8 cellular contexts compared by ENCODE assay signal in genomic region chr10:95229724-95230627, GRCh38. TPM values are rescaled to one million over a fixed set of nuclear protein-coding genes. Genes with fewer than 3 reads are reported as not detected.
DNase-seq lines count a peak whose midpoint lies in the region; ATAC-seq and TF ChIP-seq lines count a peak whose summit lies in the region.

No MANE protein-coding gene starts in this region.

- H3K14ac ChIP-seq in IMR-90 (replicated peaks; ENCODE audit: low read depth, low read length) = peak overlapping the region; percentile 20

- H2AK5ac ChIP-seq in IMR-90 (ENCODE audit: low read depth, low read length) = peak overlapping the region; percentile 72

- H4K5ac ChIP-seq in IMR-90 (ENCODE audit: low read depth, low read length) = peak overlapping the region; percentile 62

- peak; percentile 91 for ATAC-seq in IMR-90 (ENCODE audit: low read depth)
- ATAC-seq in mucosa of descending colon = peak; percentile 29
- ATAC-seq in GM21515 (IDR thresholded peaks at IDR 0.05; ENCODE audit: unreplicated experiment) = no peak

- H3K4me1 ChIP-seq in IMR-90 (ENCODE audit: control insufficient read depth, insufficient read depth, low read length) (peaks cover 16% of the 10 kb centered on the region), mucosa of descending colon (ENCODE audit: low read depth) (no peaks in the 10 kb centered on the region), colonic mucosa (no peaks in the 10 kb centered on the region)

- peak overlapping the region; percentile 83 for H2AFZ ChIP-seq in IMR-90 (replicated peaks; ENCODE audit: low read length, poor library complexity)

- peak overlapping the region; percentile 81; the same call in 1 of the 2 replicates for H3K4me2 ChIP-seq in IMR-90 (ENCODE audit: low read depth, low read length)

- dilution Hi-C loops in IMR-90 (cut with HindIII; ENCODE audit: low sequenced_read_pairs, unreplicated experiment) = no loop called here

- H3K9ac ChIP-seq in IMR-90 (ENCODE audit: low read depth, low read length) (no peak overlapping the region), colonic mucosa (ENCODE audit: low read depth in 2 of 2, low read length in 2 of 2) (no peak overlapping the region)

- peak overlapping the region; percentile 68 for H3K4ac ChIP-seq in IMR-90 (ENCODE audit: low read depth, low read length)

- peak overlapping the region; percentile 71; the same call in 1 of the 2 replicates for H3K23ac ChIP-seq in IMR-90 (ENCODE audit: low read depth, low read length)

- H3K56ac ChIP-seq in IMR-90 (ENCODE audit: extremely low read depth, insufficient read depth, low read length) = peak overlapping the region; percentile 79; the same call in 1 of the 2 replicates

- H2BK15ac ChIP-seq in IMR-90 (ENCODE audit: low read depth, low read length) = peak overlapping the region; percentile 80; the same call in 1 of the 3 replicates

- H4K20me1 ChIP-seq in IMR-90 (ENCODE audit: insufficient read depth, low read length) = no peaks in the 10 kb centered on the region

- whole genome bisulfite sequencing in IMR-90 (ENCODE audit: extremely low coverage in 2 of 2, insufficient read length in 1 of 2), 2 experiments = 0% methylated on average over 1 of the region's 10 CpGs; no CpG with 5 or more reads in 1 of the 2 experiments

- CTCF ChIA-PET in IMR-90 (lab: Yijun Ruan, JAX) = no interaction called here

- peak overlapping the region; percentile 52 to 80 for H4K8ac ChIP-seq in IMR-90 (ENCODE audit: low read depth in 2 of 2, low read length in 2 of 2)

- H3K9me1 ChIP-seq in IMR-90 (ENCODE audit: insufficient read depth, low read length) = peaks cover 10% of the 10 kb centered on the region

- TF ChIP-seq CTCF in AG10803 (conservative IDR thresholded peaks at IDR 0.05; ENCODE audit: low read length) (no peak), IMR-90 (conservative IDR thresholded peaks at IDR 0.05; ENCODE audit: low read depth, low read length) (no peak), coronary artery (IDR thresholded peaks at IDR 0.05) (no peak), mucosa of descending colon (IDR thresholded peaks at IDR 0.05) (no peak), colonic mucosa (IDR thresholded peaks at IDR 0.05) (no peak)

- H3K18ac ChIP-seq in IMR-90 (ENCODE audit: low read depth, low read length) = peak overlapping the region; percentile 76

- DNase-seq in AG10803 (ENCODE audit: low read depth) (peak; percentile 98), IMR-90 (peak; percentile 98), coronary artery (ENCODE audit: low spot score) (no peak), mucosa of descending colon (no peak), colonic mucosa (no peak), NCI-H1048 (lab: John Stamatoyannopoulos, UW) (no peak), SK-N-DZ (ENCODE audit: low spot score) (no peak)

- H3K4me3 ChIP-seq in AG10803 (ENCODE audit: low read length) (no peak overlapping the region), IMR-90 (ENCODE audit: insufficient read depth, low read depth, low read length) (no peak overlapping the region), coronary artery (peak overlapping the region; percentile 71), mucosa of descending colon (no peak overlapping the region), colonic mucosa (no peak overlapping the region)

- H3K27ac ChIP-seq in IMR-90 (ENCODE audit: insufficient read depth, low read length) = peak overlapping the region; percentile 86
- peak overlapping the region in 1 of 2 donors; percentile 50 for H3K27ac ChIP-seq in coronary artery
- H3K27ac ChIP-seq in colonic mucosa = no peak overlapping the region

- H2BK20ac ChIP-seq in IMR-90 (ENCODE audit: low read depth, low read length) = peak overlapping the region; percentile 88

- peak overlapping the region; percentile 63 for H4K91ac ChIP-seq in IMR-90 (ENCODE audit: insufficient read depth, low read depth, low read length)

- TF ChIP-seq RAD21 in IMR-90 (IDR thresholded peaks at IDR 0.05; ENCODE audit: low read length) = no peak

- POLR2A ChIA-PET in IMR-90 (lab: Charles Lee; ENCODE audit: unreplicated experiment) = no interaction called here

- no peaks in the 10 kb centered on the region for H3K9me3 ChIP-seq in IMR-90 (ENCODE audit: control insufficient read depth, insufficient read depth, low read length)
- no peaks in the 10 kb centered on the region for H3K9me3 ChIP-seq in mucosa of descending colon
- no peaks in the 10 kb centered on the region for H3K9me3 ChIP-seq in colonic mucosa

- intact Hi-C loops in IMR-90 (cut with micrococcal nuclease) = no loop called here
- intact Hi-C loops in mucosa of descending colon (cut with DNase I, micrococcal nuclease) = no loop called here
- intact Hi-C loops in colonic mucosa (cut with DNase I) = no loop called here

- peaks cover 0 to 29% of the 10 kb centered on the region in 2 experiments; a peak in 2 of 4 replicates for H3K79me1 ChIP-seq in IMR-90 (ENCODE audit: low read depth in 1 of 2, low read length in 2 of 2)

- H3K27me3 ChIP-seq in IMR-90 (ENCODE audit: control insufficient read depth, insufficient read depth, low read length) (no peaks in the 10 kb centered on the region), colonic mucosa (no peaks in the 10 kb centered on the region)

- no TSS peak for BruUV-seq in IMR-90 (replicated peaks; lab: Mats Ljungman, UMichigan)

- H2AK9ac ChIP-seq in IMR-90 (replicated peaks; ENCODE audit: low read depth, low read length, poor library complexity) = peak overlapping the region; percentile 53

- H2BK5ac ChIP-seq in IMR-90 (ENCODE audit: low read depth, low read length, poor library complexity, severe bottlenecking) = peak overlapping the region; percentile 99

- H3K36me3 ChIP-seq in IMR-90 (ENCODE audit: control insufficient read depth, insufficient read depth, low read length) (peaks cover 20% of the 10 kb centered on the region), mucosa of descending colon (ENCODE audit: low read depth) (no peaks in the 10 kb centered on the region), colonic mucosa (no peaks in the 10 kb centered on the region)

- TF ChIP-seq POLR2A in IMR-90 (IDR thresholded peaks at IDR 0.05; ENCODE audit: low read depth, low read length) = no peak

- peak overlapping the region; percentile 91 for H2BK120ac ChIP-seq in IMR-90 (ENCODE audit: low read depth, low read length)

- in situ Hi-C loops in IMR-90 (cut with MboI; ENCODE audit: low sequenced_read_pairs) = loop anchor here (10.0 kb wide), 1 partner anchor 95 kb away; no protein-coding TSS in a partner anchor

TF ChIP-seq in IMR-90, 13 proteins besides CTCF, POLR2A, EP300 and RAD21:
- TF ChIP-seq CHD1 (IDR thresholded peaks at IDR 0.05; ENCODE audit: low read depth, low read length) (0 out of 2 replicates have a peak, but pooled peaks have one; percentile 53), MAZ (IDR thresholded peaks at IDR 0.05; ENCODE audit: borderline replicate concordance, low read depth, low read length) (no peak), BHLHE40 (IDR thresholded peaks at IDR 0.05; ENCODE audit: low read depth, low read length) (0 out of 2 replicates have a peak, but pooled peaks have one; percentile 14), RCOR1 (IDR thresholded peaks at IDR 0.05; ENCODE audit: insufficient replicate concordance, low read length) (peak; percentile 77), RFX5 (IDR thresholded peaks at IDR 0.05; ENCODE audit: low read depth, low read length) (no peak), CEBPB (IDR thresholded peaks at IDR 0.05; ENCODE audit: low read depth, low read length) (peak; percentile 81), FOS (IDR thresholded peaks at IDR 0.05; ENCODE audit: low read depth, low read length) (peak; percentile 57), MAFK (IDR thresholded peaks at IDR 0.05; ENCODE audit: low read depth, low read length) (peak; percentile 84), SMC3 (IDR thresholded peaks at IDR 0.05; ENCODE audit: low read depth, low read length) (no peak), NFE2L2 (IDR thresholded peaks at IDR 0.05; ENCODE audit: low read depth, low read length) (peak; percentile 97)
- TF ChIP-seq, protein P1, sequence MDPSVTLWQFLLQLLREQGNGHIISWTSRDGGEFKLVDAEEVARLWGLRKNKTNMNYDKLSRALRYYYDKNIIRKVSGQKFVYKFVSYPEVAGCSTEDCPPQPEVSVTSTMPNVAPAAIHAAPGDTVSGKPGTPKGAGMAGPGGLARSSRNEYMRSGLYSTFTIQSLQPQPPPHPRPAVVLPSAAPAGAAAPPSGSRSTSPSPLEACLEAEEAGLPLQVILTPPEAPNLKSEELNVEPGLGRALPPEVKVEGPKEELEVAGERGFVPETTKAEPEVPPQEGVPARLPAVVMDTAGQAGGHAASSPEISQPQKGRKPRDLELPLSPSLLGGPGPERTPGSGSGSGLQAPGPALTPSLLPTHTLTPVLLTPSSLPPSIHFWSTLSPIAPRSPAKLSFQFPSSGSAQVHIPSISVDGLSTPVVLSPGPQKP (IDR thresholded peaks at IDR 0.05; ENCODE audit: borderline replicate concordance, low read depth, low read length) = no peak
- TF ChIP-seq, protein P2, sequence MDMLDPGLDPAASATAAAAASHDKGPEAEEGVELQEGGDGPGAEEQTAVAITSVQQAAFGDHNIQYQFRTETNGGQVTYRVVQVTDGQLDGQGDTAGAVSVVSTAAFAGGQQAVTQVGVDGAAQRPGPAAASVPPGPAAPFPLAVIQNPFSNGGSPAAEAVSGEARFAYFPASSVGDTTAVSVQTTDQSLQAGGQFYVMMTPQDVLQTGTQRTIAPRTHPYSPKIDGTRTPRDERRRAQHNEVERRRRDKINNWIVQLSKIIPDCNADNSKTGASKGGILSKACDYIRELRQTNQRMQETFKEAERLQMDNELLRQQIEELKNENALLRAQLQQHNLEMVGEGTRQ (IDR thresholded peaks at IDR 0.05; ENCODE audit: low read depth, low read length) = no peak
TF ChIP-seq in IMR-90: peak in this region for 7.

RNA-seq across cellular contexts. Expression of gene ACSM6, which starts 35.9 kb away (rescaled TPM):
- total RNA-seq in IMR-90 (2012; rRNA removed) (not detected in 2 replicates), mucosa of descending colon (not detected), colonic mucosa (not detected)
- polyA plus RNA-seq in IMR-90 (2012; rRNA removed) = not detected in 2 replicates
- not detected in 2 replicates for polyA plus RNA-seq in IMR-90 (2012; cell fraction: cytosol; rRNA removed)
- not detected in 2 replicates for polyA plus RNA-seq in IMR-90 (2012; cell fraction: nucleus; rRNA removed; ENCODE audit: low replicate concordance)
- polyA plus RNA-seq in SK-N-DZ (2014; cell fraction: cytosol; rRNA removed) = not detected in 2 replicates
- polyA plus RNA-seq in SK-N-DZ (2014; cell fraction: nucleus; rRNA removed) = not detected in 2 replicates

Comparison
In these comparisons a context has a peak if more than half of its experiments do, and no peak if none do; other contexts are left out.
1. DNase-seq: peak in AG10803 (single experiment) and IMR-90 (single experiment); none in coronary artery (single experiment), mucosa of descending colon (0 of 3), colonic mucosa (single experiment), NCI-H1048 (single experiment) and SK-N-DZ (single experiment).